In genomic region chr6:159890802-159891201, GRCh38 we compare ENCODE assay signal across 1 cellular context.
TF ChIP-seq lines count a peak whose summit lies in the region.

TSS of gene MAS1 (plus strand) at chr6:159890988. CDS start at chr6:159906956, 15,968 bp downstream.

TF ChIP-seq in GM23338, 12 proteins besides CTCF, POLR2A, EP300 and RAD21 (continued from another document):
- TF ChIP-seq JUNB (IDR thresholded peaks at IDR 0.05; ENCODE audit: unreplicated experiment) = no peak
- TF ChIP-seq ZNF114 (CRISPR knock-in tag; IDR thresholded peaks at IDR 0.05) = no peak
- TF ChIP-seq, protein P1, sequence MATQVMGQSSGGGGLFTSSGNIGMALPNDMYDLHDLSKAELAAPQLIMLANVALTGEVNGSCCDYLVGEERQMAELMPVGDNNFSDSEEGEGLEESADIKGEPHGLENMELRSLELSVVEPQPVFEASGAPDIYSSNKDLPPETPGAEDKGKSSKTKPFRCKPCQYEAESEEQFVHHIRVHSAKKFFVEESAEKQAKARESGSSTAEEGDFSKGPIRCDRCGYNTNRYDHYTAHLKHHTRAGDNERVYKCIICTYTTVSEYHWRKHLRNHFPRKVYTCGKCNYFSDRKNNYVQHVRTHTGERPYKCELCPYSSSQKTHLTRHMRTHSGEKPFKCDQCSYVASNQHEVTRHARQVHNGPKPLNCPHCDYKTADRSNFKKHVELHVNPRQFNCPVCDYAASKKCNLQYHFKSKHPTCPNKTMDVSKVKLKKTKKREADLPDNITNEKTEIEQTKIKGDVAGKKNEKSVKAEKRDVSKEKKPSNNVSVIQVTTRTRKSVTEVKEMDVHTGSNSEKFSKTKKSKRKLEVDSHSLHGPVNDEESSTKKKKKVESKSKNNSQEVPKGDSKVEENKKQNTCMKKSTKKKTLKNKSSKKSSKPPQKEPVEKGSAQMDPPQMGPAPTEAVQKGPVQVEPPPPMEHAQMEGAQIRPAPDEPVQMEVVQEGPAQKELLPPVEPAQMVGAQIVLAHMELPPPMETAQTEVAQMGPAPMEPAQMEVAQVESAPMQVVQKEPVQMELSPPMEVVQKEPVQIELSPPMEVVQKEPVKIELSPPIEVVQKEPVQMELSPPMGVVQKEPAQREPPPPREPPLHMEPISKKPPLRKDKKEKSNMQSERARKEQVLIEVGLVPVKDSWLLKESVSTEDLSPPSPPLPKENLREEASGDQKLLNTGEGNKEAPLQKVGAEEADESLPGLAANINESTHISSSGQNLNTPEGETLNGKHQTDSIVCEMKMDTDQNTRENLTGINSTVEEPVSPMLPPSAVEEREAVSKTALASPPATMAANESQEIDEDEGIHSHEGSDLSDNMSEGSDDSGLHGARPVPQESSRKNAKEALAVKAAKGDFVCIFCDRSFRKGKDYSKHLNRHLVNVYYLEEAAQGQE (IDR thresholded peaks at IDR 0.05; ENCODE audit: unreplicated experiment) = no peak
